Comparison of ENCODE assay signal across 8 cellular contexts in genomic region chr1:46202975-46203737, GRCh38. TPM values are rescaled to one million over a fixed set of nuclear protein-coding genes. Genes with fewer than 3 reads are reported as not detected.
A peak's percentile ranks its signal among the peaks of the same experiment; 100 is the strongest.
DNase-seq lines count a peak whose midpoint lies in the region; ATAC-seq, FAIRE-seq and TF ChIP-seq lines count a peak whose summit lies in the region.

LURAP1 (plus strand) TSS chr1:46203334; CDS start chr1:46203427, 93 bp downstream.

- no peak within 1 kb of the TSS for H3K23ac ChIP-seq in H1 (ENCODE audit: insufficient read length)

- no peak within 1 kb of the TSS for H2AK5ac ChIP-seq in H1 (ENCODE audit: low read depth, low read length)

- H4K20me1 ChIP-seq in H1 (replicated peaks in 1 of 2; ENCODE audit: control insufficient read depth in 1 of 2, insufficient read depth in 2 of 2, low read length in 2 of 2), result no peaks in the 10 kb centered on the region

- peak within 1 kb of the TSS; percentile 65; the same call in 1 of the 2 replicates for H2BK15ac ChIP-seq in H1 (ENCODE audit: low read length)

- DNase-seq in BE2C, result peak; percentile 44
- peak; percentile 31 for DNase-seq in activated CD4-positive, alpha-beta T cell treated with anti-CD3 and anti-CD28 coated beads, Interleukin-2, amount 10 ng/mL, durations not matched to agents 7 days and 5 days
- DNase-seq in H1 (ENCODE audit: low read depth in 1 of 2, low spot score in 2 of 2), result peak in 1 of 2 experiments; percentile 83
- DNase-seq in lower leg skin (ENCODE audit: low spot score in 2 of 2), result peak in 1 of 2 donors; percentile 93
- DNase-seq in stimulated activated CD4-positive, alpha-beta T cell treated with anti-CD3 and anti-CD28 coated beads, Interleukin-4, amount 100 ng/mL, for 4 hours, result peak; percentile 45 to 53

- no peak for TF ChIP-seq POLR2A in H1 (IDR thresholded peaks at IDR 0.05; ENCODE audit: control extremely low read depth in 1 of 2, low read depth in 2 of 2, low read length in 2 of 2)
- no peak for TF ChIP-seq POLR2A in lower leg skin (IDR thresholded peaks at IDR 0.05)

- no peaks in the 10 kb centered on the region for H3K36me3 Mint-ChIP-seq in activated CD4-positive, alpha-beta T cell treated with anti-CD3 and anti-CD28 coated beads, Interleukin-2, amount 10 ng/mL, durations not matched to agents 7 days and 5 days (ENCODE audit: low read depth)

- 1% methylated on average over 43 of the region's 48 CpGs; no CpG with 5 or more reads in 1 of the 2 experiments for WGBS in H1 (ENCODE audit: extremely low coverage in 1 of 2, insufficient coverage in 1 of 2, insufficient read length in 1 of 2, insufficient replicate concordance in 2 of 2, low coverage in 1 of 2, low lambda C conversion rate in 2 of 2, missing lambda C conversion rate in 1 of 2), 2 experiments
- 1% methylated on average over 24 to 37 of the region's 48 CpGs for WGBS in lower leg skin, 2 donors

- no peak within 1 kb of the TSS for H3K14ac ChIP-seq in H1 (ENCODE audit: insufficient read length)

- H3K79me2 ChIP-seq in H1 (ENCODE audit: control insufficient read depth in 1 of 2, insufficient read depth in 2 of 2, low read length in 2 of 2), result no peaks in the 10 kb centered on the region; a peak in 1 of 4 replicates

- H3K27me3 Mint-ChIP-seq in activated CD4-positive, alpha-beta T cell treated with anti-CD3 and anti-CD28 coated beads, Interleukin-2, amount 10 ng/mL, durations not matched to agents 7 days and 5 days, result no peaks in the 10 kb centered on the region

- H3K4me1 Mint-ChIP-seq in activated CD4-positive, alpha-beta T cell treated with anti-CD3 and anti-CD28 coated beads, Interleukin-2, amount 10 ng/mL, durations not matched to agents 7 days and 5 days, result peaks cover 21% of the 10 kb centered on the region

- FAIRE-seq in H1 (lab: Jason Lieb, UNC), result peak; percentile 58

- H3K18ac ChIP-seq in H1 (ENCODE audit: extremely low read depth, low read length), result peak within 1 kb of the TSS; percentile 97

- no peak within 1 kb of the TSS for H2BK20ac ChIP-seq in H1 (ENCODE audit: low read length)

- H3K36me3 ChIP-seq in BE2C, result no peaks in the 10 kb centered on the region
- no peaks in the 10 kb centered on the region for H3K36me3 ChIP-seq in HUES48 (ENCODE audit: control insufficient read depth, insufficient read depth, low read length)
- H3K36me3 ChIP-seq in H1 (ENCODE audit: control insufficient read depth in 2 of 4, insufficient read depth in 4 of 4, low read length in 3 of 4), result no peaks in the 10 kb centered on the region; a peak in 1 of 8 replicates

- no peaks in the 10 kb centered on the region for H3K9me3 Mint-ChIP-seq in activated CD4-positive, alpha-beta T cell treated with anti-CD3 and anti-CD28 coated beads, Interleukin-2, amount 10 ng/mL, durations not matched to agents 7 days and 5 days

- H3K56ac ChIP-seq in H1 (replicated peaks; ENCODE audit: insufficient read length, low read depth, low read length), result peak within 1 kb of the TSS; percentile 83

- H3K4me3 ChIP-seq in BE2C (ENCODE audit: low read depth, low read length), result peak within 1 kb of the TSS; percentile 70
- peak within 1 kb of the TSS; percentile 95 for H3K4me3 ChIP-seq in HUES48 (ENCODE audit: low read depth, low read length)
- H3K4me3 ChIP-seq in H1 (ENCODE audit: extremely low read depth in 1 of 4, insufficient read depth in 2 of 4, low read depth in 3 of 4, low read length in 4 of 4), result peak within 1 kb of the TSS; percentile 76 to 94 (median 84)
- H3K4me3 ChIP-seq in lower leg skin (ENCODE audit: low read depth, poor library complexity, severe bottlenecking), result peak within 1 kb of the TSS; percentile 42

- H3K9me3 ChIP-seq in BE2C (no peaks in the 10 kb centered on the region), HUES48 (ENCODE audit: control insufficient read depth, insufficient read depth, low read length) (no peaks in the 10 kb centered on the region), H1 (ENCODE audit: insufficient read depth in 2 of 2, low read depth in 1 of 2, low read length in 1 of 2) (no peaks in the 10 kb centered on the region)

- peak within 1 kb of the TSS; percentile 73; the same call in 1 of the 2 replicates for H2BK5ac ChIP-seq in H1 (ENCODE audit: low read depth, low read length)

- ATAC-seq in HG02981 (IDR thresholded peaks at IDR 0.05; ENCODE audit: unreplicated experiment), result no peak
- ATAC-seq in HG02623 (IDR thresholded peaks at IDR 0.05; ENCODE audit: unreplicated experiment), result no peak

- H3K27ac ChIP-seq in HUES48 (ENCODE audit: low read depth, low read length), result no peak within 1 kb of the TSS
- no peak within 1 kb of the TSS for H3K27ac ChIP-seq in H1 (ENCODE audit: low read depth, low read length)

- TF ChIP-seq CTCF in BE2C (IDR thresholded peaks at IDR 0.05; ENCODE audit: low read depth, low read length), result no peak
- no peak for TF ChIP-seq CTCF in H1 (IDR thresholded peaks at IDR 0.05; ENCODE audit: control extremely low read depth in 1 of 3, insufficient read depth in 1 of 3, low read depth in 1 of 3, low read length in 3 of 3)
- no peak for TF ChIP-seq CTCF in lower leg skin (IDR thresholded peaks at IDR 0.05)

- peak within 1 kb of the TSS; percentile 57 for H3K4ac ChIP-seq in H1 (replicated peaks; ENCODE audit: insufficient read length, low read depth, low read length)

- no peak for TF ChIP-seq EP300 in H1 (IDR thresholded peaks at IDR 0.05; ENCODE audit: borderline replicate concordance in 1 of 2, low read depth in 2 of 2, low read length in 2 of 2)

- peak within 1 kb of the TSS; percentile 84; the same call in 1 of the 2 replicates for H2BK12ac ChIP-seq in H1 (ENCODE audit: low read depth, low read length)

- H3K79me1 ChIP-seq in H1 (ENCODE audit: low read depth, low read length), result no peaks in the 10 kb centered on the region

- intact Hi-C loops in lower leg skin (cut with DNase I; ENCODE audit: low total_unique reads), result no loop called here

- H3K27ac Mint-ChIP-seq in activated CD4-positive, alpha-beta T cell treated with anti-CD3 and anti-CD28 coated beads, Interleukin-2, amount 10 ng/mL, durations not matched to agents 7 days and 5 days, result no peak within 1 kb of the TSS

- POLR2A ChIA-PET in activated CD4-positive, alpha-beta T cell treated with anti-CD3 and anti-CD28 coated beads, Interleukin-2, amount 10 ng/mL, durations not matched to agents 7 days and 5 days (lab: Charles Lee), result interaction anchor here (0.6 kb wide), 1 partner anchor 211 kb away, joined by 3 read pairs; no protein-coding TSS in a partner anchor
- POLR2A ChIA-PET in H1 (lab: Charles Lee; ENCODE audit: partially characterized antibody), result interaction anchor here (0.7 to 1.6 kb wide), 13 partner anchors 9 to 159 kb away, joined by 3 to 8 read pairs (median 3); partner anchors contain the start of gene PIK3R3

- CTCF ChIA-PET in activated CD4-positive, alpha-beta T cell treated with anti-CD3 and anti-CD28 coated beads, Interleukin-2, amount 10 ng/mL, durations not matched to agents 7 days and 5 days (lab: Charles Lee), result interaction anchor here (1.9 kb wide), 1 partner anchor 19 kb away, joined by 4 read pairs; no protein-coding TSS in a partner anchor
- CTCF ChIA-PET in H1 (lab: Charles Lee; ENCODE audit: partially characterized antibody), result interaction anchor here (0.6 to 2.3 kb wide), 4 partner anchors 21 to 180 kb away, joined by 3 to 25 read pairs (median 3); no protein-coding TSS in a partner anchor

- H3K4me1 ChIP-seq in BE2C, result no peaks in the 10 kb centered on the region
- H3K4me1 ChIP-seq in HUES48 (ENCODE audit: control insufficient read depth, insufficient read depth, low read length), result peaks cover 7% of the 10 kb centered on the region; the same call in 1 of the 2 replicates
- H3K4me1 ChIP-seq in H1 (replicated peaks in 1 of 4; ENCODE audit: control insufficient read depth in 3 of 4, insufficient read depth in 4 of 4, low read length in 3 of 4), result peaks cover 0 to 3% (median 2%) of the 10 kb centered on the region in 4 experiments; a peak in 4 of 7 replicates

- peak within 1 kb of the TSS; percentile 45 for H4K91ac ChIP-seq in H1 (replicated peaks; ENCODE audit: insufficient read length, low read length)

- peak within 1 kb of the TSS; percentile 57 for H3K9ac ChIP-seq in HUES48 (ENCODE audit: low read depth, low read length)
- peak within 1 kb of the TSS in 3 of 4 experiments; percentile 15 to 60 (median 48); a peak in 5 of 7 replicates for H3K9ac ChIP-seq in H1 (replicated peaks in 1 of 4; ENCODE audit: extremely low read depth in 1 of 4, low read depth in 3 of 4, low read length in 3 of 4)

- peak within 1 kb of the TSS; percentile 68 for H3K4me3 Mint-ChIP-seq in activated CD4-positive, alpha-beta T cell treated with anti-CD3 and anti-CD28 coated beads, Interleukin-2, amount 10 ng/mL, durations not matched to agents 7 days and 5 days

- H3K27me3 ChIP-seq in BE2C (no peaks in the 10 kb centered on the region), HUES48 (ENCODE audit: control insufficient read depth, insufficient read depth, low read length) (peaks cover 4% of the 10 kb centered on the region; the same call in 1 of the 2 replicates), H1 (replicated peaks in 1 of 4; ENCODE audit: control insufficient read depth in 3 of 4, extremely low read depth in 1 of 4, insufficient read depth in 3 of 4, low read length in 3 of 4) (no peaks in the 10 kb centered on the region)

- H3K4me2 ChIP-seq in H1 (ENCODE audit: insufficient read depth in 1 of 2, low read depth in 2 of 2, low read length in 2 of 2), result peak within 1 kb of the TSS; percentile 84 to 86

- no peak for TF ChIP-seq RAD21 in H1 (IDR thresholded peaks at IDR 0.05 in 1 of 2, conservative IDR thresholded peaks at IDR 0.05 in 1 of 2; ENCODE audit: low read depth in 2 of 2, low read length in 2 of 2)

- H3K23me2 ChIP-seq in H1 (ENCODE audit: low read depth, low read length), result peaks cover 14% of the 10 kb centered on the region

- H4K8ac ChIP-seq in H1 (ENCODE audit: extremely low read depth, insufficient read depth, low read length), result peak within 1 kb of the TSS; percentile 86

- H2AFZ ChIP-seq in H1 (ENCODE audit: low read length), result peak within 1 kb of the TSS; percentile 92

- peak within 1 kb of the TSS; percentile 16 for H4K5ac ChIP-seq in H1 (ENCODE audit: insufficient read length, low read depth, low read length)

- no peak within 1 kb of the TSS for H2BK120ac ChIP-seq in H1 (replicated peaks; ENCODE audit: low read depth, low read length)

RNA-seq across cellular contexts. Expression of gene LURAP1, which starts in this region (rescaled TPM):
- polyA plus RNA-seq in BE2C (2012; ENCODE audit: insufficient read depth, insufficient read length, low read depth), result 0.31 TPM
- not detected for total RNA-seq in activated CD4-positive, alpha-beta T cell treated with anti-CD3 and anti-CD28 coated beads, Interleukin-2, amount 10 ng/mL, durations not matched to agents 7 days and 5 days
- 3.5 and 5.1 TPM in 2 replicates for total RNA-seq in H1 (2021; fragmentation: NEBNext Ultra II Directional; extraction: Animal tissue kit (Norgen Biotek cat#: 25700))
- polyA plus RNA-seq in H1 (2011; rRNA removed), result 4.9 and 6.4 TPM in 2 replicates
- polyA plus RNA-seq in H1 (2011; cell fraction: cytosol; rRNA removed), result 6.1 TPM
- polyA plus RNA-seq in H1 (2011; cell fraction: nucleus; rRNA removed), result 6.6 TPM
- 2.9 to 3.5 TPM (median 3.1 TPM) in 4 replicates for polyA plus RNA-seq in H1 (2012, experiment 1 of 2)
- 1.8 TPM for polyA plus RNA-seq in H1 (2012, experiment 2 of 2)
- polyA plus RNA-seq in H1 (2013, experiment 1 of 2), result 1.8 TPM
- 1.7 TPM for polyA plus RNA-seq in H1 (2013, experiment 2 of 2)
- polyA minus RNA-seq in H1 (2011; rRNA and poly(A)+ RNA removed), result 2.8 and 4.2 TPM in 2 replicates
- polyA minus RNA-seq in H1 (2011; cell fraction: cytosol; rRNA and poly(A)+ RNA removed), result 3.0 TPM
- 6.4 TPM for polyA minus RNA-seq in H1 (2011; cell fraction: nucleus; rRNA and poly(A)+ RNA removed)
- 1 to 10 TPM; 2.4 to 5.1 (median 4.0) TPM for total RNA-seq in lower leg skin

Comparison
In these comparisons a context has a peak if more than half of its experiments do, and no peak if none do; other contexts are left out.
1. Peak in DNase-seq in activated CD4-positive, alpha-beta T cell treated with anti-CD3 and anti-CD28 coated beads, Interleukin-2, amount 10 ng/mL, durations not matched to agents 7 days and 5 days; RNA of the gene not detected or under 1 TPM.
2. H3K4me3 ChIP-seq: peak in every context shown above with its lines; median percentile 95 in HUES48; 84 in H1; 70 in BE2C; 42 in lower leg skin.